In the genomic region with DNA sequence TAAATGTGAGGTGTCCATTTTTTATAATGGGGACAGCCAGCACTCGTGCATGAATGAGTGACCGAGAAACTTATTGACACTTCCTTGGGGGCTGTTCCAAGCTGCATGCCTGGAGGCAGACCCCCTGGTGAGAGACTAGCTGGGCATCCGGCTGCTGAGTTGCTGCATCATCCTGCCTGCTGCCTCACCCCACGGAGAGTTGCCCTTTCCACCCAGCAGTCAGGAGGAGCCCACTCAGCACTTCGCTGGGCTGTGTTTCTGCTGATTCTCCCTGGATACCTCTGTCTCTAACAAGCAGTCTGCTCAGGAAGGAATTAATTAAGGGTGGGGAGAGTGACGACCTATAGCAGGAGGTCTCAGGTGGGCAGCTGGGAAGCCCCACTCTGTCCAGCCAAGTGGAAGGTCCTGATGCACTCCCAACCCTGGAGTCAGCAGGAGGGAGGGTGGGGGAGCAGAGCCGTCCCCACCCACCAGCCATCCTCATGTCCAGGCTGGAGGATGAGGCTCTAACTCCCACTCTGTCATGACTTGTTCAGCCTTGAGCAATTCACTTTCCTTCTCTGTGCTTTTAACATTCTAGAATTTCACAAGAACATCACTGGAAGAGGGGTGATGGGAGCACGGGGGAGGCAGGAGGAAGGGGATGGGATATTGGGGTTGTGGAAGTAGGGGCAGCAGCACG, we compare ENCODE assay signal across 1 cellular context.
TF ChIP-seq lines count a peak whose summit lies in the region.

No MANE protein-coding gene starts in this region.

TF ChIP-seq in HEK293, 187 proteins besides CTCF, POLR2A, EP300 and RAD21 (continued from another document):
- TF ChIP-seq GLIS1 (tag by site-specific recombination; IDR thresholded peaks at IDR 0.05) (peak; percentile 84), KLF9 (tag by site-specific recombination; IDR thresholded peaks at IDR 0.05; ENCODE audit: low read depth) (no peak), ZNF221 (tag by site-specific recombination; IDR thresholded peaks at IDR 0.05; ENCODE audit: borderline replicate concordance) (no peak), KLF1 (tag by site-specific recombination; IDR thresholded peaks at IDR 0.05) (no peak), ZNF223 (tag by site-specific recombination; IDR thresholded peaks at IDR 0.05) (no peak), ZNF449 (tag by site-specific recombination; IDR thresholded peaks at IDR 0.05) (no peak), ZBTB44 (tag by site-specific recombination; IDR thresholded peaks at IDR 0.05) (no peak), ZNF639 (tag by site-specific recombination; IDR thresholded peaks at IDR 0.05) (no peak)
TF ChIP-seq in HEK293: peak in this region for 5.
